In genomic region chr3:55549172-55549571, GRCh38 we compare ENCODE assay signal across 17 cellular contexts.
DNase-seq lines count a peak whose midpoint lies in the region; ATAC-seq and TF ChIP-seq lines count a peak whose summit lies in the region.
"Had no signal": no experiment of that assay in that cellular context is flagged by ENCODE, and none has a peak within 500 bp of the region (broad histone marks: within the 10 kb centered on the region; RNA-seq: fewer than 3 reads in every experiment).

No MANE protein-coding gene starts in this region.

- H3K4me3 ChIP-seq in BJ (ENCODE audit: low read depth, low read length): no peak overlapping the region
- no peak overlapping the region for H3K4me3 ChIP-seq in HFF-Myc (replicated peaks; ENCODE audit: low read depth, low read length)
- H3K4me3 ChIP-seq: PC-9 had no signal

- DNase-seq in BJ (ENCODE audit: low read depth) (peak; percentile 23), HFF-Myc (ENCODE audit: extremely low read depth, low read depth) (peak; percentile 77), chondrocyte (ENCODE audit: low spot score) (no peak), mesothelial cell of epicardium (ENCODE audit: low spot score in 2 of 2, unreplicated experiment in 2 of 2) (no peak), DMS153 treated with DMSO at 0.1 percent for 48 hours (lab: John Stamatoyannopoulos, UW; ENCODE audit: unreplicated experiment) (no peak)
- DNase-seq: activated naive CD8-positive, alpha-beta T cell treated with anti-CD3 and anti-CD28 coated beads, Interleukin-2, amount 10 ng/mL, durations not matched to agents 7 days and 5 days; CD8-positive, alpha-beta memory T cell; kidney glomerular epithelial cell; naive B cell; NCI-H1105; NCI-H345; PC-9; T-helper 1 cell had no signal

- POLR2A ChIA-PET in BJ (lab: Charles Lee): no interaction called here

- H3K4me1 Mint-ChIP-seq in chondrocyte (ENCODE audit: low read depth): no peaks in the 10 kb centered on the region
- H3K4me1 Mint-ChIP-seq in mesothelial cell of epicardium: peaks cover 24% of the 10 kb centered on the region
- H3K4me1 Mint-ChIP-seq: activated naive CD8-positive, alpha-beta T cell treated with anti-CD3 and anti-CD28 coated beads, Interleukin-2, amount 10 ng/mL, durations not matched to agents 7 days and 5 days; CD8-positive, alpha-beta memory T cell; naive B cell had no signal

- TF ChIP-seq CTCF in BJ (IDR thresholded peaks at IDR 0.05; ENCODE audit: insufficient read depth, low read depth, low read length): peak; percentile 56
- TF ChIP-seq CTCF in HFF-Myc (IDR thresholded peaks at IDR 0.05; ENCODE audit: low read depth, low read length, missing control alignments): peak; percentile 50
- peak; percentile 64 for TF ChIP-seq CTCF in chondrocyte (IDR thresholded peaks at IDR 0.05)
- TF ChIP-seq CTCF in mesothelial cell of epicardium (IDR thresholded peaks at IDR 0.05; ENCODE audit: unreplicated experiment): peak; percentile 27

- H3K36me3 ChIP-seq in BJ (ENCODE audit: control insufficient read depth, insufficient read depth, low read length): no peaks in the 10 kb centered on the region

- CTCF ChIA-PET in BJ (lab: Yijun Ruan, JAX): interaction anchor here (0.6 to 3.4 kb wide), 12 partner anchors 10 to 789 kb away, joined by 3 to 16 read pairs (median 4); no protein-coding TSS in a partner anchor

- H3K36me3 Mint-ChIP-seq in chondrocyte (ENCODE audit: low read depth): no peaks in the 10 kb centered on the region
- no peaks in the 10 kb centered on the region for H3K36me3 Mint-ChIP-seq in mesothelial cell of epicardium
- H3K36me3 Mint-ChIP-seq: activated naive CD8-positive, alpha-beta T cell treated with anti-CD3 and anti-CD28 coated beads, Interleukin-2, amount 10 ng/mL, durations not matched to agents 7 days and 5 days; CD8-positive, alpha-beta memory T cell; naive B cell had no signal

- ATAC-seq in HG03280 (IDR thresholded peaks at IDR 0.05; ENCODE audit: unreplicated experiment) (no peak), HG03439 (IDR thresholded peaks at IDR 0.05; ENCODE audit: unreplicated experiment) (no peak), HG02840 (IDR thresholded peaks at IDR 0.05; ENCODE audit: low FRiP score, unreplicated experiment) (no peak)

- H3K27me3 Mint-ChIP-seq in chondrocyte (ENCODE audit: low read depth): no peaks in the 10 kb centered on the region
- peaks cover 24% of the 10 kb centered on the region for H3K27me3 Mint-ChIP-seq in mesothelial cell of epicardium (ENCODE audit: low read depth)
- H3K27me3 Mint-ChIP-seq: stimulated activated naive CD8-positive, alpha-beta T cell treated with anti-CD3 and anti-CD28 coated beads, Interleukin-15, Interleukin-2, amounts not matched to agents 100 ng/mL and 50 ng/mL, for 24 hours had no signal

- no peaks in the 10 kb centered on the region for H3K9me3 Mint-ChIP-seq in chondrocyte (ENCODE audit: low read depth)
- H3K9me3 Mint-ChIP-seq in mesothelial cell of epicardium: no peaks in the 10 kb centered on the region
- H3K9me3 Mint-ChIP-seq: stimulated activated naive CD8-positive, alpha-beta T cell treated with anti-CD3 and anti-CD28 coated beads, Interleukin-15, Interleukin-2, amounts not matched to agents 100 ng/mL and 50 ng/mL, for 24 hours had no signal

- H3K27me3 ChIP-seq in BJ (ENCODE audit: control insufficient read depth, insufficient read depth, low read length): peaks cover 4% of the 10 kb centered on the region

- H3K27ac Mint-ChIP-seq in chondrocyte (ENCODE audit: unreplicated experiment) (no peak overlapping the region), mesothelial cell of epicardium (no peak overlapping the region)
- H3K27ac Mint-ChIP-seq: activated naive CD8-positive, alpha-beta T cell treated with anti-CD3 and anti-CD28 coated beads, Interleukin-2, amount 10 ng/mL, durations not matched to agents 7 days and 5 days; CD8-positive, alpha-beta memory T cell; naive B cell; stimulated activated naive CD8-positive, alpha-beta T cell treated with anti-CD3 and anti-CD28 coated beads, Interleukin-15, Interleukin-2, amounts not matched to agents 100 ng/mL and 50 ng/mL, for 24 hours had no signal

- H3K4me3 Mint-ChIP-seq in chondrocyte (ENCODE audit: unreplicated experiment) (no peak overlapping the region), mesothelial cell of epicardium (no peak overlapping the region)
- H3K4me3 Mint-ChIP-seq: activated naive CD8-positive, alpha-beta T cell treated with anti-CD3 and anti-CD28 coated beads, Interleukin-2, amount 10 ng/mL, durations not matched to agents 7 days and 5 days; CD8-positive, alpha-beta memory T cell; naive B cell; stimulated activated naive CD8-positive, alpha-beta T cell treated with anti-CD3 and anti-CD28 coated beads, Interleukin-15, Interleukin-2, amounts not matched to agents 100 ng/mL and 50 ng/mL, for 24 hours had no signal

Comparison
In these comparisons a context has a peak if more than half of its experiments do, and no peak if none do; other contexts are left out.
1. DNase-seq: peak in BJ (single experiment) and HFF-Myc (single experiment); none in chondrocyte (single experiment), mesothelial cell of epicardium (0 of 2) and DMS153 treated with DMSO at 0.1 percent for 48 hours (single experiment).
2. Peak in every context shown above with its lines, with median percentiles within 50 percentile points of each other: CTCF ChIP-seq.